ENCODE assay signal across 22 cellular contexts in genomic region chr21:42007541-42007940, GRCh38. TPM values are rescaled to one million over a fixed set of nuclear protein-coding genes. Genes with fewer than 3 reads are reported as not detected.
DNase-seq lines count a peak whose midpoint lies in the region; ATAC-seq and TF ChIP-seq lines count a peak whose summit lies in the region.
"Had no signal": no experiment of that assay in that cellular context is flagged by ENCODE, and none has a peak within 500 bp of the region (broad histone marks: within the 10 kb centered on the region; RNA-seq: fewer than 3 reads in every experiment).

No MANE protein-coding gene starts in this region.

- peaks cover 5% of the 10 kb centered on the region for H3K4me1 ChIP-seq in CD8-positive, alpha-beta T cell (ENCODE audit: insufficient read depth, low read length)
- peaks cover 14% of the 10 kb centered on the region for H3K4me1 ChIP-seq in mesenchymal stem cell (ENCODE audit: control insufficient read depth, insufficient read depth, low read depth, low read length)

- H2BK15ac ChIP-seq in mesenchymal stem cell (ENCODE audit: low read depth, poor library complexity, severe bottlenecking) = peak overlapping the region; percentile 30

- H3K9me3 Mint-ChIP-seq in activated CD4-positive, alpha-beta T cell treated with anti-CD3 and anti-CD28 coated beads for 36 hours (ENCODE audit: low read depth) = no peaks in the 10 kb centered on the region
- no peaks in the 10 kb centered on the region for H3K9me3 Mint-ChIP-seq in CD8-positive, alpha-beta T cell
- H3K9me3 Mint-ChIP-seq in activated B cell treated with CpG ODN at 0.5 μM for 24 hours = no peaks in the 10 kb centered on the region

- H4K8ac ChIP-seq in mesenchymal stem cell (ENCODE audit: low read length) = no peak overlapping the region

- CTCF ChIA-PET in activated CD4-positive, alpha-beta T cell treated with anti-CD3 and anti-CD28 coated beads for 36 hours (lab: Charles Lee) = interaction anchor here (0.7 to 1.5 kb wide), 4 partner anchors 50 to 226 kb away, joined by 3 read pairs; no protein-coding TSS in a partner anchor
- CTCF ChIA-PET in CD8-positive, alpha-beta T cell (lab: Charles Lee) = interaction anchor here (1.4 to 5.8 kb wide), 3 partner anchors 56 to 120 kb away, joined by 4 to 73 read pairs (median 18); no protein-coding TSS in a partner anchor
- CTCF ChIA-PET in activated B cell treated with CpG ODN at 0.5 μM for 24 hours (lab: Charles Lee) = interaction anchor here (2.3 to 2.7 kb wide), 2 partner anchors 100 to 110 kb away, joined by 10 to 14 read pairs; no protein-coding TSS in a partner anchor

- no peak overlapping the region for H2BK120ac ChIP-seq in mesenchymal stem cell (ENCODE audit: low read depth, low read length)

- no peak overlapping the region for H3K27ac ChIP-seq in CD8-positive, alpha-beta T cell (ENCODE audit: low read depth, low read length)
- no peak overlapping the region for H3K27ac ChIP-seq in mesenchymal stem cell (ENCODE audit: low read length, poor library complexity, severe bottlenecking)
- H3K27ac ChIP-seq: body of pancreas had no signal

- peak overlapping the region; percentile 3 for H3K4me3 Mint-ChIP-seq in activated CD4-positive, alpha-beta T cell treated with anti-CD3 and anti-CD28 coated beads for 36 hours
- peak overlapping the region; percentile 1 for H3K4me3 Mint-ChIP-seq in CD8-positive, alpha-beta T cell
- H3K4me3 Mint-ChIP-seq in activated B cell treated with CpG ODN at 0.5 μM for 24 hours = peak overlapping the region; percentile 22

- H3K27me3 ChIP-seq in CD8-positive, alpha-beta T cell (ENCODE audit: insufficient read depth, low read length) = no peaks in the 10 kb centered on the region
- no peaks in the 10 kb centered on the region for H3K27me3 ChIP-seq in mesenchymal stem cell (ENCODE audit: control insufficient read depth in 1 of 2, insufficient read depth in 1 of 2, low read length in 2 of 2)
- H3K27me3 ChIP-seq: body of pancreas had no signal

- no peaks in the 10 kb centered on the region for H3K27me3 Mint-ChIP-seq in activated CD4-positive, alpha-beta T cell treated with anti-CD3 and anti-CD28 coated beads for 36 hours
- H3K27me3 Mint-ChIP-seq in CD8-positive, alpha-beta T cell (ENCODE audit: low read depth) = no peaks in the 10 kb centered on the region
- no peaks in the 10 kb centered on the region for H3K27me3 Mint-ChIP-seq in activated B cell treated with CpG ODN at 0.5 μM for 24 hours

- no peak overlapping the region for H3K14ac ChIP-seq in mesenchymal stem cell (ENCODE audit: low read length in 2 of 2)

- peaks cover 32% of the 10 kb centered on the region for H3K36me3 Mint-ChIP-seq in activated CD4-positive, alpha-beta T cell treated with anti-CD3 and anti-CD28 coated beads for 36 hours (ENCODE audit: low read depth)
- H3K36me3 Mint-ChIP-seq in CD8-positive, alpha-beta T cell = peaks cover 26% of the 10 kb centered on the region
- peaks cover 28% of the 10 kb centered on the region for H3K36me3 Mint-ChIP-seq in activated B cell treated with CpG ODN at 0.5 μM for 24 hours (ENCODE audit: low read depth)

- peaks cover 23% of the 10 kb centered on the region for H3K79me1 ChIP-seq in mesenchymal stem cell (replicated peaks; ENCODE audit: low read length, poor library complexity, severe bottlenecking)

- H3K9ac ChIP-seq in mesenchymal stem cell (ENCODE audit: low read length) = no peak overlapping the region

- no peak overlapping the region for H3K4ac ChIP-seq in mesenchymal stem cell (ENCODE audit: low read depth in 1 of 2, low read length in 2 of 2)

- no peak overlapping the region for H3K23ac ChIP-seq in mesenchymal stem cell (ENCODE audit: low read length in 2 of 2)

- no peak overlapping the region for H2AK5ac ChIP-seq in mesenchymal stem cell (ENCODE audit: low read length, severe bottlenecking)

- no peak overlapping the region for H2BK12ac ChIP-seq in mesenchymal stem cell (ENCODE audit: low read length in 2 of 2)

- no peak overlapping the region for H3K4me3 ChIP-seq in CD8-positive, alpha-beta T cell (ENCODE audit: low read depth, low read length)
- no peak overlapping the region for H3K4me3 ChIP-seq in mesenchymal stem cell (ENCODE audit: insufficient read depth in 1 of 2, low read depth in 1 of 2, low read length in 2 of 2)
- no peak overlapping the region for H3K4me3 ChIP-seq in foreskin fibroblast (ENCODE audit: low read depth in 1 of 2, low read length in 2 of 2)
- H3K4me3 ChIP-seq: body of pancreas, lung, spleen had no signal

- no peaks in the 10 kb centered on the region for H3K36me3 ChIP-seq in CD8-positive, alpha-beta T cell (ENCODE audit: insufficient read depth, low read length)
- H3K36me3 ChIP-seq in mesenchymal stem cell (ENCODE audit: control insufficient read depth in 1 of 2, insufficient read depth in 2 of 2, low read depth in 1 of 2, low read length in 2 of 2) = peaks cover 0 to 15% of the 10 kb centered on the region in 2 experiments

- H3K27ac Mint-ChIP-seq in activated CD4-positive, alpha-beta T cell treated with anti-CD3 and anti-CD28 coated beads for 36 hours = no peak overlapping the region
- H3K27ac Mint-ChIP-seq in CD8-positive, alpha-beta T cell = no peak overlapping the region
- H3K27ac Mint-ChIP-seq in activated B cell treated with CpG ODN at 0.5 μM for 24 hours = peak overlapping the region; percentile 33

- no peak overlapping the region for H3K4me2 ChIP-seq in mesenchymal stem cell (ENCODE audit: low read length, poor library complexity, severe bottlenecking)

- H4K91ac ChIP-seq in mesenchymal stem cell (ENCODE audit: low read length) = no peak overlapping the region

- H3K9me3 ChIP-seq in CD8-positive, alpha-beta T cell (ENCODE audit: low read length) = no peaks in the 10 kb centered on the region
- H3K9me3 ChIP-seq in mesenchymal stem cell (ENCODE audit: control insufficient read depth, low read length) = no peaks in the 10 kb centered on the region
- H3K9me3 ChIP-seq: body of pancreas, spleen had no signal

- no peak overlapping the region for H2AFZ ChIP-seq in mesenchymal stem cell (ENCODE audit: low read depth, low read length)

- peaks cover 50% of the 10 kb centered on the region for H3K4me1 Mint-ChIP-seq in activated CD4-positive, alpha-beta T cell treated with anti-CD3 and anti-CD28 coated beads for 36 hours
- H3K4me1 Mint-ChIP-seq in CD8-positive, alpha-beta T cell (ENCODE audit: low read depth) = peaks cover 47% of the 10 kb centered on the region
- peaks cover 50% of the 10 kb centered on the region for H3K4me1 Mint-ChIP-seq in activated B cell treated with CpG ODN at 0.5 μM for 24 hours

- no peak overlapping the region for H3K18ac ChIP-seq in mesenchymal stem cell (ENCODE audit: low read depth in 1 of 2, low read length in 2 of 2)

- POLR2A ChIA-PET in activated CD4-positive, alpha-beta T cell treated with anti-CD3 and anti-CD28 coated beads for 36 hours (lab: Charles Lee) = interaction anchor here (0.6 to 2.1 kb wide), 4 partner anchors 50 to 140 kb away, joined by 3 to 4 read pairs (median 3); no protein-coding TSS in a partner anchor
- POLR2A ChIA-PET in CD8-positive, alpha-beta T cell (lab: Charles Lee) = interaction anchor here (1.0 kb wide), 1 partner anchor 56 kb away, joined by 8 read pairs; no protein-coding TSS in a partner anchor
- POLR2A ChIA-PET in activated B cell treated with CpG ODN at 0.5 μM for 24 hours (lab: Charles Lee) = interaction anchor here (1.1 to 4.0 kb wide), 5 partner anchors 57 to 100 kb away, joined by 3 to 20 read pairs (median 3); no protein-coding TSS in a partner anchor

- no peak for ATAC-seq in activated CD4-positive, alpha-beta T cell treated with anti-CD3 and anti-CD28 coated beads for 36 hours
- no peak for ATAC-seq in CD8-positive, alpha-beta T cell
- no peak for ATAC-seq in activated B cell treated with CpG ODN at 0.5 μM for 24 hours (ENCODE audit: low read depth)
- ATAC-seq in GM21423 (IDR thresholded peaks at IDR 0.05; ENCODE audit: unreplicated experiment) = no peak
- ATAC-seq: body of pancreas had no signal

- WGBS in mesenchymal stem cell = 95% methylated on average over 5 of the region's 5 CpGs

- H2BK5ac ChIP-seq in mesenchymal stem cell (ENCODE audit: low read depth, low read length, poor library complexity, severe bottlenecking) = no peak overlapping the region

- no peak for DNase-seq in activated CD4-positive, alpha-beta T cell treated with anti-CD3 and anti-CD28 coated beads for 36 hours
- DNase-seq in activated CD4-positive, alpha-beta T cell treated with anti-CD3 and anti-CD28 coated beads for 4 hours = no peak
- no peak for DNase-seq in CD8-positive, alpha-beta T cell
- DNase-seq in activated B cell treated with CpG ODN at 0.5 μM for 24 hours (no peak), mesenchymal stem cell (no peak), foreskin fibroblast (no peak), medulla oblongata (ENCODE audit: extremely low spot score) (no peak)
- DNase-seq: 8988T; body of pancreas; effector CD8-positive, alpha-beta T cell; EL; kidney; NCI-H1105; NCI-H2081; NCI-H446; nucleus accumbens; retina; SIG-M5; spleen; stimulated activated CD4-positive, alpha-beta T cell treated with anti-CD3 and anti-CD28 coated beads, Interleukin-4, amount 100 ng/mL, for 24 hours had no signal

- intact Hi-C loops in activated CD4-positive, alpha-beta T cell treated with anti-CD3 and anti-CD28 coated beads for 36 hours (cut with DNase I, micrococcal nuclease) = loop anchor here in 1 of 2 experiments (5.0 to 10.0 kb wide), 2 partner anchors 130 to 227 kb away; partner anchors contain the start of gene PRDM15
- intact Hi-C loops in CD8-positive, alpha-beta T cell (cut with DNase I, micrococcal nuclease) = no loop called here
- intact Hi-C loops in activated B cell treated with CpG ODN at 0.5 μM for 24 hours (cut with micrococcal nuclease) = loop anchor here (5.0 to 10.0 kb wide), 4 partner anchors 53 to 640 kb away; partner anchors contain the start of gene C2CD2

- no peak for TF ChIP-seq CTCF in CD8-positive, alpha-beta T cell (IDR thresholded peaks at IDR 0.05)
- TF ChIP-seq CTCF in activated B cell treated with CpG ODN at 0.5 μM for 24 hours (IDR thresholded peaks at IDR 0.05) = no peak
- no peak for TF ChIP-seq CTCF in foreskin fibroblast (IDR thresholded peaks at IDR 0.05; ENCODE audit: low read depth, low read length)

RNA-seq across cellular contexts. Expression of gene ZBTB21, which starts 2.6 kb away (rescaled TPM):
- total RNA-seq in activated CD4-positive, alpha-beta T cell treated with anti-CD3 and anti-CD28 coated beads for 36 hours = 10 to 100 TPM; 30.7 to 32.9 TPM
- total RNA-seq in CD8-positive, alpha-beta T cell = 100 to 1,000 TPM; 130 to 141 TPM
- 24.2 and 25.4 TPM in 2 replicates for total RNA-seq in activated B cell treated with CpG ODN at 0.5 μM for 24 hours
- polyA plus RNA-seq in mesenchymal stem cell (2013, experiment 1 of 2) = 9.7 TPM
- 9.5 TPM for polyA plus RNA-seq in mesenchymal stem cell (2013, experiment 2 of 2)

RNA-seq across cellular contexts. Expression of gene C2CD2, which starts 53.7 kb away (rescaled TPM):
- total RNA-seq in activated CD4-positive, alpha-beta T cell treated with anti-CD3 and anti-CD28 coated beads for 36 hours = 1 to 10 TPM; 6.8 to 7.3 TPM
- 1 to 10 TPM; 6.7 to 7.8 TPM for total RNA-seq in CD8-positive, alpha-beta T cell
- 6.7 TPM in 2 replicates for total RNA-seq in activated B cell treated with CpG ODN at 0.5 μM for 24 hours
- polyA plus RNA-seq in mesenchymal stem cell (2013, experiment 1 of 2) = 11.4 TPM
- 11.3 TPM for polyA plus RNA-seq in mesenchymal stem cell (2013, experiment 2 of 2)
